In the genomic region with DNA sequence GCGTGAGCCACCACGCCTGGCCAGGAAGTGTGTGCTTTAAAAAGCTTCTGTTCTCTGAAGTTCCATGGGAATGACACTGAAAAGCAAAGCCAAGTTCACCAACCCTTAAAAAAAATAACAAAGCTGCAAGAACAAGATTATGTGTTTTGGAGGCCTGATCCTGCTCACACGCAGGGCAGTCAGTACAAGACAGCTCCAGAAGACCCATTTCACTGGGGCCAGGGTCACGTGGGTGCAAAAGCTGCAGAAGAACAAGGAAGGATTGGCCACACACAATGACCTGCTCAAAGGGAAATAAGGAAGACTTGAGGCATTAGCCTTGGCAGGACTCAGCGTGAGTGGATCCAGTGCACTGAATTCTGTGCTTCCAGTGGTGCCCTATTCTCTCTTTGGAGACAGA, we compare ENCODE assay signal across 29 cellular contexts.
"Had no signal": no experiment of that assay in that cellular context is flagged by ENCODE, and none has a peak within 500 bp of the region (broad histone marks: within the 10 kb centered on the region; RNA-seq: fewer than 3 reads in every experiment).

No MANE protein-coding gene starts in this region.

- H3K36me3 Mint-ChIP-seq: immature natural killer cell; memory B cell; stimulated activated effector memory CD8-positive, alpha-beta T cell treated with anti-CD3 and anti-CD28 coated beads, Interleukin-12 subunit alpha, Interleukin-12 subunit beta, amount 100 ng/mL, for 72 hours; type B pancreatic cell had no signal

- H3K36me3 ChIP-seq: esophagus squamous epithelium, heart right ventricle, left ventricle myocardium inferior, neutrophil, pancreas, sigmoid colon, tibial artery had no signal

- H3K4me3 ChIP-seq: esophagus squamous epithelium, heart right ventricle, left ventricle myocardium inferior, lung, mucosa of descending colon, pancreas, sigmoid colon, testis, tibial artery had no signal

- FAIRE-seq: endometrium, pancreas had no signal

- DNase-seq: cortex of kidney; effector memory CD8-positive, alpha-beta T cell; erythroblast; esophagus squamous epithelium; foreskin melanocyte; glutamatergic neuron; heart right ventricle; hypothalamus; immature natural killer cell; islet precursor cell; kidney glomerular epithelial cell; left colon; left ventricle myocardium inferior; mucosa of descending colon; naive B cell; pancreas; sigmoid colon; stimulated activated CD4-positive, alpha-beta T cell treated with anti-CD3 and anti-CD28 coated beads, Interleukin-2, amount 100 ng/mL, for 24 hours; stimulated activated CD4-positive, alpha-beta T cell treated with anti-CD3 and anti-CD28 coated beads, Interleukin-4, amount 100 ng/mL, for 24 hours; stimulated activated naive CD4-positive, alpha-beta T cell treated with Interleukin-2 at 50 U/mL for 16 hours; substantia nigra; testis; tibial artery had no signal

- H3K9me3 ChIP-seq: esophagus squamous epithelium, mucosa of descending colon, neutrophil, pancreas, sigmoid colon, testis, tibial artery had no signal

- H3K27ac ChIP-seq: esophagus squamous epithelium, heart right ventricle, left ventricle myocardium inferior, neutrophil, pancreas, sigmoid colon, testis, tibial artery had no signal

- H3K4me1 ChIP-seq: pancreas had no signal

- H3K4me3 Mint-ChIP-seq: effector memory CD8-positive, alpha-beta T cell; immature natural killer cell; memory B cell; naive B cell; stimulated activated effector memory CD8-positive, alpha-beta T cell treated with anti-CD3 and anti-CD28 coated beads, Interleukin-12 subunit alpha, Interleukin-12 subunit beta, amount 100 ng/mL, for 72 hours; type B pancreatic cell had no signal

- H3K9me3 Mint-ChIP-seq: effector memory CD8-positive, alpha-beta T cell; immature natural killer cell; stimulated activated effector memory CD8-positive, alpha-beta T cell treated with anti-CD3 and anti-CD28 coated beads, Interleukin-12 subunit alpha, Interleukin-12 subunit beta, amount 100 ng/mL, for 72 hours; type B pancreatic cell had no signal

- ATAC-seq: effector memory CD8-positive, alpha-beta T cell; heart right ventricle; left colon; mucosa of descending colon; pancreas; stimulated activated effector memory CD8-positive, alpha-beta T cell treated with anti-CD3 and anti-CD28 coated beads, Interleukin-12 subunit alpha, Interleukin-12 subunit beta, amount 100 ng/mL, for 72 hours had no signal

- H3K27me3 Mint-ChIP-seq: effector memory CD8-positive, alpha-beta T cell; memory B cell; naive B cell; type B pancreatic cell had no signal

- H3K27ac Mint-ChIP-seq: immature natural killer cell; memory B cell; stimulated activated effector memory CD8-positive, alpha-beta T cell treated with anti-CD3 and anti-CD28 coated beads, Interleukin-12 subunit alpha, Interleukin-12 subunit beta, amount 100 ng/mL, for 72 hours; type B pancreatic cell had no signal

- H3K27me3 ChIP-seq: esophagus squamous epithelium, heart right ventricle, neutrophil, pancreas, sigmoid colon, testis, tibial artery had no signal
